Comparison of ENCODE assay signal across 8 cellular contexts in the genomic region with DNA sequence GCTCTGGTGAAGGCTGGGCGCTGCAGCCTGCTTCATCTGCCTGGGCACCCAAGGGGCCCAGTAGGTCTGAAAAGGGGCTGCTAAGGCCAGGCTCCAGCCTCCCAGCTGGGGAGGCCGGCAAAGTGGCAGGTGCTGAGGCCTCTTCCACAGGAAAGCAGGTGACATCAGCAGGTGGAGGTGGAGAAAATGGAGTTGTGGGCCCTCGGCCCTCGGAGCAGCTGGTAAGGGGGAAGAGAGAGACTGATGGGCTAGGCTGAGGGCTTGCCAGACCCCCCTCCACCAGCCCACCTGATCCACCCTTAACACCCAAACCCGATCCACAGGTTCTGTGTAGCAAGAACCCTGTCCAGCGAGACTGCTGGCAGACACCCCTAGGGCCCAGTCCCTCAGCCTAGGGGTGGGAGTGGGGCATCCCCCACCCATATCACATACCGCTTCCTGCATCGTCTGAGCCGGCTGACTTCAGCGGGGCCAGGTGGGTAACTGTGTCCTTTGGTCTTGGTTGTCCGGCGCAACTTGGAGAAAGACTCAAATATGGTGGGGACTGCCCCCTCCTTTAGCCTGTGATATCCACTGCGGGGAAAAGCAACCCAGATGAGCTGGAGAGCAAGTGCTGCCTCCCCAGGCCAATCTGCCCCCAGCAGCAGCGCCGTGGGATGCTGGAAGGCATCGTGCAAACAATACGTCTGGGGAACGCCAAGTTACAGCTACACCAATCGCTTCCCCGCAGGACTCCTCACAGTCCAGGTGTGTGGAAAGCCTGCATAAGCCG. TPM values are rescaled to one million over a fixed set of nuclear protein-coding genes. Genes with fewer than 3 reads are reported as not detected.
DNase-seq lines count a peak whose midpoint lies in the region; ATAC-seq, FAIRE-seq and TF ChIP-seq lines count a peak whose summit lies in the region.

No MANE protein-coding gene starts in this region.

- peak overlapping the region in 18 of 21 experiments; percentile 93 to 100 (median 99) for H3K27ac ChIP-seq in skin epidermis

- no peak for TF ChIP-seq POLR2A in H54 (IDR thresholded peaks at IDR 0.05; ENCODE audit: low read depth, low read length)

- peak overlapping the region; percentile 98 to 100 for H3K27ac Mint-ChIP-seq in T-cell

- in situ Hi-C loops in HAP-1 (cut with MboI; ENCODE audit: low sequenced_read_pairs), result no loop called here

- H3K36me3 ChIP-seq in HAP-1 (replicated peaks), result peaks cover 37% of the 10 kb centered on the region

- H3K27me3 ChIP-seq in HAP-1 (ENCODE audit: low read depth), result no peaks in the 10 kb centered on the region

- DNase-seq in HAP-1 (ENCODE audit: low spot score in 2 of 2) (no peak), T-cell (no peak), fibroblast of pulmonary artery (ENCODE audit: low read depth) (no peak), GDM1 (lab: John Stamatoyannopoulos, UW) (no peak), H54 (ENCODE audit: insufficient read length, low spot score) (no peak)
- no peak for DNase-seq in effector CD8-positive, alpha-beta T cell (lab: John Stamatoyannopoulos, UW)

- POLR2A ChIA-PET in T-cell (lab: Charles Lee), result no interaction called here

- no peak for ATAC-seq in T-cell (replicated peaks in 1 of 4)
- ATAC-seq in GM21390 (IDR thresholded peaks at IDR 0.05; ENCODE audit: unreplicated experiment), result no peak

- H3K4me3 Mint-ChIP-seq in T-cell, result peak overlapping the region; percentile 94 to 96 (median 95)

- H3K9me3 Mint-ChIP-seq in T-cell, result no peaks in the 10 kb centered on the region

- CTCF ChIA-PET in T-cell (lab: Charles Lee), result no interaction called here

- H3K36me3 Mint-ChIP-seq in T-cell, result no peaks in the 10 kb centered on the region

- no peak for FAIRE-seq in H54 (lab: Jason Lieb, UNC)

- no peaks in the 10 kb centered on the region for H3K27me3 Mint-ChIP-seq in T-cell

- peaks cover 39 to 43% (median 43%) of the 10 kb centered on the region in 3 donors for H3K4me1 Mint-ChIP-seq in T-cell

- H3K9me3 ChIP-seq in HAP-1, result no peaks in the 10 kb centered on the region

- peak overlapping the region; percentile 77 for H3K4me3 ChIP-seq in HAP-1
- peak overlapping the region; percentile 91 for H3K4me3 ChIP-seq in fibroblast of pulmonary artery (replicated peaks; ENCODE audit: low read depth, low read length)
- H3K4me3 ChIP-seq in skin epidermis, result peak overlapping the region; percentile 52 to 82 (median 67)

- TF ChIP-seq CTCF in fibroblast of pulmonary artery (IDR thresholded peaks at IDR 0.05; ENCODE audit: low read length, missing control alignments), result no peak

- H3K4me1 ChIP-seq in HAP-1, result peaks cover 12% of the 10 kb centered on the region

RNA-seq across cellular contexts. Expression of a gene that starts 1.5 kb away (rescaled TPM):
- 10 to 100 TPM; 46.4 to 61.1 (median 56.8) TPM for total RNA-seq in T-cell

RNA-seq across cellular contexts. Expression of a gene that starts 14.6 kb away (rescaled TPM):
- 1 to 10 TPM in 3 of 5 donors, under 1 TPM in 2; 0.29 to 1.6 (median 1.0) TPM for total RNA-seq in T-cell

RNA-seq across cellular contexts. Expression of a gene that starts 18.3 kb away (rescaled TPM):
- total RNA-seq in T-cell, result 100 to 1,000 TPM in 3 of 5 donors, 10 to 100 TPM in 2; 57.1 to 118 (median 105) TPM

RNA-seq across cellular contexts. Expression of a gene that starts 32.0 kb away (rescaled TPM):
- under 1 TPM in 3 of 5 donors, not detected in 2; 0.14 to 0.76 (median 0.41) TPM for total RNA-seq in T-cell

RNA-seq across cellular contexts. Expression of a gene that starts 33.3 kb away (rescaled TPM):
- total RNA-seq in T-cell, result 1 to 10 TPM in 2 of 5 donors, under 1 TPM in 3; 0.33 to 1.7 (median 0.66) TPM
